In the genomic region with DNA sequence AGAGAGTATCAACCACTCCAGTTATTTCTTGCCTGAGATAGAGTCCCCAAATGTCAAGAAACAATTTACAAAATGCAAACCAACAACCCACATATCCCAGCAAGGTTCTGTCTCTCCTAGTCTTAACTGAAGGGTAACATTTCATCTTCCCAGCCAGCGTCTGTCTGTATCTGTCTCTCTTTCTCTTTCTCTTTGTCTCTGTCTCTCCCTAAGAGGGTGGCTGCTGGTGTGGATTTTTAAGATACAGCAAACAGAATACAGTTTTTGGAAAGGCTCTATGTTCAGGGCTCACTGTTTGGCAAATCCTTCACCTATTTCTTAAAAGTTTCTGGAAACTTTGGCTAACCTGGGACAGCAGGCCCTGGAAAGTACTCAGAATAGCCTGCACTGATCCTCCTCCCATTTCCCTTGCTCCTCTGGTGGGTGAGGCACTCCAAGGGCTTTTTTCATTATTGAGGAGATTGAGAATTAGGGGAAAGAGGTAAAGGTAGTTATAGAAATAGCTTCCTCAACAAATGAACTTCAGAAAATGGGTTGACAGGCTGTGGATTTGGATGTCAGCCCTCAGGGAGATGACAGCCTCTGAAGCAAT, we compare ENCODE assay signal across 1 cellular context.
TF ChIP-seq lines count a peak whose summit lies in the region.

No MANE protein-coding gene starts in this region.

TF ChIP-seq in GM23338, 12 proteins besides CTCF, POLR2A, EP300 and RAD21 (continued from another document):
- TF ChIP-seq, protein P1, sequence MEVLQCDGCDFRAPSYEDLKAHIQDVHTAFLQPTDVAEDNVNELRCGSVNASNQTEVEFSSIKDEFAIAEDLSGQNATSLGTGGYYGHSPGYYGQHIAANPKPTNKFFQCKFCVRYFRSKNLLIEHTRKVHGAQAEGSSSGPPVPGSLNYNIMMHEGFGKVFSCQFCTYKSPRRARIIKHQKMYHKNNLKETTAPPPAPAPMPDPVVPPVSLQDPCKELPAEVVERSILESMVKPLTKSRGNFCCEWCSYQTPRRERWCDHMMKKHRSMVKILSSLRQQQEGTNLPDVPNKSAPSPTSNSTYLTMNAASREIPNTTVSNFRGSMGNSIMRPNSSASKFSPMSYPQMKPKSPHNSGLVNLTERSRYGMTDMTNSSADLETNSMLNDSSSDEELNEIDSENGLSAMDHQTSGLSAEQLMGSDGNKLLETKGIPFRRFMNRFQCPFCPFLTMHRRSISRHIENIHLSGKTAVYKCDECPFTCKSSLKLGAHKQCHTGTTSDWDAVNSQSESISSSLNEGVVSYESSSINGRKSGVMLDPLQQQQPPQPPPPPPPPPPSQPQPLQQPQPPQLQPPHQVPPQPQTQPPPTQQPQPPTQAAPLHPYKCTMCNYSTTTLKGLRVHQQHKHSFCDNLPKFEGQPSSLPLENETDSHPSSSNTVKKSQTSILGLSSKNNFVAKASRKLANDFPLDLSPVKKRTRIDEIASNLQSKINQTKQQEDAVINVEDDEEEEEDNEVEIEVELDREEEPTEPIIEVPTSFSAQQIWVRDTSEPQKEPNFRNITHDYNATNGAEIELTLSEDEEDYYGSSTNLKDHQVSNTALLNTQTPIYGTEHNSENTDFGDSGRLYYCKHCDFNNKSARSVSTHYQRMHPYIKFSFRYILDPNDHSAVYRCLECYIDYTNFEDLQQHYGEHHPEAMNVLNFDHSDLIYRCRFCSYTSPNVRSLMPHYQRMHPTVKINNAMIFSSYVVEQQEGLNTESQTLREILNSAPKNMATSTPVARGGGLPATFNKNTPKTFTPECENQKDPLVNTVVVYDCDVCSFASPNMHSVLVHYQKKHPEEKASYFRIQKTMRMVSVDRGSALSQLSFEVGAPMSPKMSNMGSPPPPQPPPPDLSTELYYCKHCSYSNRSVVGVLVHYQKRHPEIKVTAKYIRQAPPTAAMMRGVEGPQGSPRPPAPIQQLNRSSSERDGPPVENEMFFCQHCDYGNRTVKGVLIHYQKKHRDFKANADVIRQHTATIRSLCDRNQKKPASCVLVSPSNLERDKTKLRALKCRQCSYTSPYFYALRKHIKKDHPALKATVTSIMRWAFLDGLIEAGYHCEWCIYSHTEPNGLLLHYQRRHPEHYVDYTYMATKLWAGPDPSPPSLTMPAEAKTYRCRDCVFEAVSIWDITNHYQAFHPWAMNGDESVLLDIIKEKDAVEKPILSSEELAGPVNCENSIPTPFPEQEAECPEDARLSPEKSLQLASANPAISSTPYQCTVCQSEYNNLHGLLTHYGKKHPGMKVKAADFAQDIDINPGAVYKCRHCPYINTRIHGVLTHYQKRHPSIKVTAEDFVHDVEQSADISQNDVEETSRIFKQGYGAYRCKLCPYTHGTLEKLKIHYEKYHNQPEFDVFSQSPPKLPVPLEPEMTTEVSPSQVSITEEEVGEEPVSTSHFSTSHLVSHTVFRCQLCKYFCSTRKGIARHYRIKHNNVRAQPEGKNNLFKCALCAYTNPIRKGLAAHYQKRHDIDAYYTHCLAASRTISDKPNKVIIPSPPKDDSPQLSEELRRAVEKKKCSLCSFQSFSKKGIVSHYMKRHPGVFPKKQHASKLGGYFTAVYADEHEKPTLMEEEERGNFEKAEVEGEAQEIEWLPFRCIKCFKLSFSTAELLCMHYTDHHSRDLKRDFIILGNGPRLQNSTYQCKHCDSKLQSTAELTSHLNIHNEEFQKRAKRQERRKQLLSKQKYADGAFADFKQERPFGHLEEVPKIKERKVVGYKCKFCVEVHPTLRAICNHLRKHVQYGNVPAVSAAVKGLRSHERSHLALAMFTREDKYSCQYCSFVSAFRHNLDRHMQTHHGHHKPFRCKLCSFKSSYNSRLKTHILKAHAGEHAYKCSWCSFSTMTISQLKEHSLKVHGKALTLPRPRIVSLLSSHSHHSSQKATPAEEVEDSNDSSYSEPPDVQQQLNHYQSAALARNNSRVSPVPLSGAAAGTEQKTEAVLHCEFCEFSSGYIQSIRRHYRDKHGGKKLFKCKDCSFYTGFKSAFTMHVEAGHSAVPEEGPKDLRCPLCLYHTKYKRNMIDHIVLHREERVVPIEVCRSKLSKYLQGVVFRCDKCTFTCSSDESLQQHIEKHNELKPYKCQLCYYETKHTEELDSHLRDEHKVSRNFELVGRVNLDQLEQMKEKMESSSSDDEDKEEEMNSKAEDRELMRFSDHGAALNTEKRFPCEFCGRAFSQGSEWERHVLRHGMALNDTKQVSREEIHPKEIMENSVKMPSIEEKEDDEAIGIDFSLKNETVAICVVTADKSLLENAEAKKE (CRISPR knock-in tag; IDR thresholded peaks at IDR 0.05), result no peak
- TF ChIP-seq EZH2phosphoT487 (IDR thresholded peaks at IDR 0.05; ENCODE audit: unreplicated experiment) (no peak), JUNB (IDR thresholded peaks at IDR 0.05; ENCODE audit: unreplicated experiment) (no peak), CREB1 (CRISPR knock-in tag; IDR thresholded peaks at IDR 0.05; ENCODE audit: low read depth) (no peak), EZH2 (IDR thresholded peaks at IDR 0.05; ENCODE audit: low read depth, unreplicated experiment) (peak; percentile 61)
- TF ChIP-seq, protein P2, sequence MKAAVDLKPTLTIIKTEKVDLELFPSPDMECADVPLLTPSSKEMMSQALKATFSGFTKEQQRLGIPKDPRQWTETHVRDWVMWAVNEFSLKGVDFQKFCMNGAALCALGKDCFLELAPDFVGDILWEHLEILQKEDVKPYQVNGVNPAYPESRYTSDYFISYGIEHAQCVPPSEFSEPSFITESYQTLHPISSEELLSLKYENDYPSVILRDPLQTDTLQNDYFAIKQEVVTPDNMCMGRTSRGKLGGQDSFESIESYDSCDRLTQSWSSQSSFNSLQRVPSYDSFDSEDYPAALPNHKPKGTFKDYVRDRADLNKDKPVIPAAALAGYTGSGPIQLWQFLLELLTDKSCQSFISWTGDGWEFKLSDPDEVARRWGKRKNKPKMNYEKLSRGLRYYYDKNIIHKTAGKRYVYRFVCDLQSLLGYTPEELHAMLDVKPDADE (IDR thresholded peaks at IDR 0.05), result no peak
